ENCODE assay signal across 24 cellular contexts in genomic region chr3:106169351-106169750, GRCh38.
"Had no signal": no experiment of that assay in that cellular context is flagged by ENCODE, and none has a peak within 500 bp of the region (broad histone marks: within the 10 kb centered on the region; RNA-seq: fewer than 3 reads in every experiment).

No MANE protein-coding gene starts in this region.

- FAIRE-seq: islet of Langerhans had no signal

- H3K4me1 ChIP-seq: left ventricle myocardium inferior, right atrium auricular region, right lobe of liver, tibial nerve, uterus had no signal

- H3K4me2 ChIP-seq: smooth muscle cell had no signal

- DNase-seq: hypothalamus; immature natural killer cell; left ventricle myocardium inferior; midbrain; mucosa of descending colon; naive thymus-derived CD4-positive, alpha-beta T cell; occipital lobe; right lobe of liver; stimulated activated CD4-positive, alpha-beta T cell treated with anti-CD3 and anti-CD28 coated beads, Interleukin-1b, Interleukin-23, amount 100 ng/mL, for 48 hours; stimulated activated CD4-positive, alpha-beta T cell treated with anti-CD3 and anti-CD28 coated beads, Interleukin-2, amount 100 ng/mL, for 48 hours; stimulated activated CD4-positive, alpha-beta T cell treated with anti-CD3 and anti-CD28 coated beads, Interleukin-4, amount 100 ng/mL, for 4 hours; stimulated activated CD8-positive, alpha-beta memory T cell treated with anti-CD3 and anti-CD28 coated beads, Interleukin-4, amount 100 ng/mL, for 48 hours; stimulated activated naive CD4-positive, alpha-beta T cell treated with Interleukin-2 at 50 U/mL for 16 hours; stimulated activated naive CD8-positive, alpha-beta T cell treated with anti-CD3 and anti-CD28 coated beads, Interleukin-15, amount 100 ng/mL, for 72 hours; substantia nigra; uterus had no signal

- H3K27ac ChIP-seq: left ventricle myocardium inferior, neutrophil, right atrium auricular region, right lobe of liver, tibial nerve, uterus had no signal

- H3K4me3 ChIP-seq: left ventricle myocardium inferior, lung, mucosa of descending colon, right atrium auricular region, right lobe of liver, smooth muscle cell, tibial nerve, uterus had no signal

- H3K9me3 ChIP-seq: left ventricle myocardium inferior, mucosa of descending colon, neutrophil, right atrium auricular region, right lobe of liver, tibial nerve, uterus had no signal

- H3K36me3 ChIP-seq: left ventricle myocardium inferior, neutrophil, right atrium auricular region, right lobe of liver, tibial nerve, uterus had no signal

- ATAC-seq: mucosa of descending colon; naive thymus-derived CD4-positive, alpha-beta T cell; natural killer cell treated with Interleukin-12 subunit alpha and Interleukin-12 subunit beta and Interleukin-15 and Interleukin-18, amount 100 ng/mL, for 72 hours; right lobe of liver; stimulated activated memory B cell treated with anti-CD40 and anti-IgM and Interleukin-4, amounts not matched to agents 10 μg/mL and 1 μg/mL and 100 μg/mL, for 72 hours; stimulated activated naive CD8-positive, alpha-beta T cell treated with anti-CD3 and anti-CD28 coated beads, Interleukin-15, amount 100 ng/mL, for 72 hours had no signal

- H3K27me3 ChIP-seq: neutrophil, right atrium auricular region, right lobe of liver, tibial nerve, uterus had no signal
